Comparison of ENCODE assay signal across 8 cellular contexts in the genomic region with DNA sequence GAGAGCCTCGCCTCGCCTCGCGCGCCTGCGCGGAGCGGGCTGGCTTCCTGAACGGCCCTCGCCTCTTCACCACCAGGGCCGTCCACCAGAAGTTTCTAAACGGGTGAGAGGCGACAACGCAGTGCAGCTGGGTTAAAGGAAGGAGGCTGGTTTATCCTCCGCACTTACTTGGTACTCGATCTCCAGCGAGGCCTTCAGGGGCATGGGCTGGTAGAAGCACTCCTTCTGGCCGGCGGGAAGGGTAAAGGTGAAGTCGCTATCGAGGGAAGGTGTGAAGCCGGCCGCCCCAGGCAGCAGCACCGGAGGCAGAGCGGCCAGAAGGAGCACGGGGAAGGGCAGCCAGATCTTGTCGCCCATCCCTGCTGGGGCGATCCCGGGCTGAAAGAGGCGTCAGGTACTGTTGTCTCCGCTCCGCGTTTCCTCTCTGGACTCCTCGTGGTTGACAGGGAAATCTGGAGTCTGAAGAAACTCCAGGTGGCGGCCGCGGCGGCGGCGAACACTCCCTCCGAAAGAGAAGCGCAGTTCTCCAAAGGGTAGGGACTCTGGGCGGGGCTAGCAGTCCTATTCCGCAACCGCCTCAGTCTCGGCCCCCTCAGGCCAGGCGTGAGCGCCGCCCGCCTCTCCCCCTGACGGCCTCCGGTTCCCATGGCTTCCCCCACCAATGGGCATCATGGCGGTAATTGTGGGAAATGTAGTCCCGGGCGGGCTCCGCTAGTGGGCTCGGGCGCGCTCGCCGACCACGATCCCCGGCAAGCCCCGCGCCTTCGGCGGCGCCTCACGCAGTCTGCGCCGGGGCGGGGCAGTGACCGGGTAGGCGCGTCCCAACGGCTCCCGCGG. TPM values are rescaled to one million over a fixed set of nuclear protein-coding genes. Genes with fewer than 3 reads are reported as not detected.
DNase-seq lines count a peak whose midpoint lies in the region; ATAC-seq and TF ChIP-seq lines count a peak whose summit lies in the region.

TMED5 (minus strand) TSS at position 528 of the 837 bp plus-strand sequence; CDS start at position 357, 171 bp downstream.

- H3K27me3 ChIP-seq in adrenal gland (no peaks in the 10 kb centered on the region), heart left ventricle (no peaks in the 10 kb centered on the region)

- peak; percentile 82 for ATAC-seq in HG02870 (IDR thresholded peaks at IDR 0.05; ENCODE audit: unreplicated experiment)
- peak; percentile 98 to 99 (median 99) for ATAC-seq in heart left ventricle

- no peaks in the 10 kb centered on the region for H3K9me3 ChIP-seq in adrenal gland (replicated peaks in 1 of 3)
- no peaks in the 10 kb centered on the region for H3K9me3 ChIP-seq in heart left ventricle

- DNase-seq in GM13976 (ENCODE audit: low spot score) (peak; percentile 91), NCI-H146 (lab: John Stamatoyannopoulos, UW) (peak; percentile 98), T-helper 1 cell (peak; percentile 92 to 98 (median 95)), adrenal gland (peak; percentile 98 to 99 (median 99)), heart left ventricle (peak; percentile 98 to 99 (median 98)), pons (ENCODE audit: low spot score) (peak; percentile 98), type B pancreatic cell (ENCODE audit: extremely low spot score, unreplicated experiment) (peak; percentile 98)

- H3K27ac ChIP-seq in adrenal gland (peak within 1 kb of the TSS; percentile 95 to 99 (median 99)), heart left ventricle (peak within 1 kb of the TSS; percentile 96 to 100 (median 98))

- peak within 1 kb of the TSS; percentile 98 for H3K27ac Mint-ChIP-seq in type B pancreatic cell

- intact Hi-C loops in adrenal gland (cut with DNase I) (loop anchor here in 1 of 2 donors (5.0 kb wide), 1 partner anchor 103 kb away; the partner anchor contains the start of gene MTF2), heart left ventricle (cut with DNase I) (loop anchor here in 7 of 10 donors (1.0 to 10.0 kb wide), 7 partner anchors 98 to 167 kb away; partner anchors contain the start of genes MTF2 (in 4 of the 7) and DR1 (in 2 of the 7))

- H3K4me3 Mint-ChIP-seq in type B pancreatic cell: peak within 1 kb of the TSS; percentile 98

- H3K27me3 Mint-ChIP-seq in type B pancreatic cell: no peaks in the 10 kb centered on the region

- H3K36me3 ChIP-seq in adrenal gland (replicated peaks in 1 of 2) (no peaks in the 10 kb centered on the region), heart left ventricle (peaks cover 0 to 5% (median 0%) of the 10 kb centered on the region in 9 donors)

- H3K36me3 Mint-ChIP-seq in type B pancreatic cell: no peaks in the 10 kb centered on the region

- WGBS in adrenal gland, 4 donors: 0 to 1% (median 0%) methylated on average over 5 to 78 of the region's 78 CpGs
- 0% methylated on average over 40 to 78 of the region's 78 CpGs for WGBS in heart left ventricle, 4 donors

- H3K9me3 Mint-ChIP-seq in type B pancreatic cell: no peaks in the 10 kb centered on the region

- TF ChIP-seq POLR2A in adrenal gland (IDR thresholded peaks at IDR 0.05) (peak; percentile 95 to 98), heart left ventricle (IDR thresholded peaks at IDR 0.05) (peak; percentile 48 to 94)

- H3K4me3 ChIP-seq in adrenal gland (peak within 1 kb of the TSS; percentile 74 to 92 (median 84)), heart left ventricle (peak within 1 kb of the TSS; percentile 63 to 98 (median 76))

- H3K4me1 Mint-ChIP-seq in type B pancreatic cell (ENCODE audit: unreplicated experiment): peaks cover 20% of the 10 kb centered on the region

- in situ Hi-C loops in GM13976 (cut with MboI; ENCODE audit: low sequenced_read_pairs, unreplicated experiment): no loop called here

- H3K4me1 ChIP-seq in adrenal gland (replicated peaks in 1 of 2) (peaks cover 13 to 22% of the 10 kb centered on the region in 2 donors), heart left ventricle (peaks cover 0 to 42% (median 25%) of the 10 kb centered on the region in 12 donors)

- TF ChIP-seq CTCF in GM13976 (IDR thresholded peaks at IDR 0.05; ENCODE audit: borderline replicate concordance, control extremely low read depth, extremely low read depth, insufficient read depth, missing control alignments) (peak; percentile 10), adrenal gland (IDR thresholded peaks at IDR 0.05) (peak in 5 of 6 experiments; percentile 6 to 68 (median 48)), heart left ventricle (IDR thresholded peaks at IDR 0.05) (peak in 7 of 12 donors; percentile 11 to 33 (median 24)), type B pancreatic cell (conservative IDR thresholded peaks at IDR 0.05) (peak; percentile 66)

RNA-seq across cellular contexts. Expression of gene TMED5, which starts in this region (rescaled TPM):
- total RNA-seq in adrenal gland (100 to 1,000 TPM in 2 of 8 donors, 10 to 100 TPM in 6; 31.8 to 172 (median 87.0) TPM), heart left ventricle (10 to 100 TPM; 36.5 to 95.3 (median 55.0) TPM), type B pancreatic cell (ENCODE audit: low replicate concordance) (36.8 and 43.0 TPM in 2 replicates)
- polyA plus RNA-seq in adrenal gland (100 to 1,000 TPM in 1 of 3 donors, 1 to 10 TPM in 2; 8.5 to 181 (median 8.8) TPM), heart left ventricle (10 to 100 TPM in 1 of 2 donors, 1 to 10 TPM in 1; 9.2 to 68.8 TPM)

Comparison
In these comparisons a context has a peak if more than half of its experiments do, and no peak if none do; other contexts are left out.
1. Peak in every context shown above with its lines: DNase-seq, ATAC-seq, H3K4me3 ChIP-seq and H3K27ac ChIP-seq.
2. CTCF ChIP-seq: peak in every context shown above with its lines; median percentile 66 in type B pancreatic cell; 48 in adrenal gland; 24 in heart left ventricle; 10 in GM13976.